ENCODE assay signal across 19 cellular contexts in the genomic region with DNA sequence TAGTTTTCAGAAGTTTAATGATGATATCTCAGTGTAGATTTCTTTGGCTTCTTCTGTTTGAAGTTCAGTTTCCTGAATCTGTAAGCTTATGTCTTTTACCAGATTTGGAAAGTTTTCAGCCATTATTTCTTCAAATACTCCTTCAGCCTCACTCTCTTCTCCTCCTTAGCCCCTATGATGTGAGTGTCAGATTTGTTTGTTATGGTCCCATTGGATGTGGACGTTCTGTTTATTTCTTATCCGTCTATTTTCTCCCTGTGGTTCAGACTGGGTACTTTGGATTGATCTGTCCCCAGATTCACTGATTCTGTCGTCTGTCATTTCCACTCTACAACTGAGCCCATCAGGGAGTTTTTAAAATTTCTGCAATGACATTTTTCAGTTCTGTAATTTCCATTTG.
DNase-seq lines count a peak whose midpoint lies in the region; ATAC-seq and TF ChIP-seq lines count a peak whose summit lies in the region.
"Had no signal": no experiment of that assay in that cellular context is flagged by ENCODE, and none has a peak within 500 bp of the region (broad histone marks: within the 10 kb centered on the region; RNA-seq: fewer than 3 reads in every experiment).

No MANE protein-coding gene starts in this region.

- no peak overlapping the region for H2AFZ ChIP-seq in IMR-90 (replicated peaks; ENCODE audit: low read length, poor library complexity)

- dilution Hi-C loops in IMR-90 (cut with HindIII; ENCODE audit: low sequenced_read_pairs, unreplicated experiment), result no loop called here

- TF ChIP-seq RAD21 in IMR-90 (IDR thresholded peaks at IDR 0.05; ENCODE audit: low read length), result no peak

- POLR2A ChIA-PET in IMR-90 (lab: Charles Lee; ENCODE audit: unreplicated experiment), result no interaction called here

- H4K91ac ChIP-seq in IMR-90 (ENCODE audit: insufficient read depth, low read depth, low read length), result no peak overlapping the region

- no peaks in the 10 kb centered on the region for H4K20me1 ChIP-seq in IMR-90 (ENCODE audit: insufficient read depth, low read length)

- no peak overlapping the region for H4K5ac ChIP-seq in IMR-90 (ENCODE audit: low read depth, low read length)

- H3K27me3 ChIP-seq in IMR-90 (ENCODE audit: control insufficient read depth, insufficient read depth, low read length) (no peaks in the 10 kb centered on the region), heart right ventricle (peaks cover 0 to 22% (median 0%) of the 10 kb centered on the region in 7 donors)
- H3K27me3 ChIP-seq: BE2C had no signal

- no peak overlapping the region for H3K4me2 ChIP-seq in IMR-90 (ENCODE audit: low read depth, low read length)

- intact Hi-C loops in IMR-90 (cut with micrococcal nuclease) (no loop called here), heart right ventricle (cut with DNase I) (loop anchor here in 1 of 10 donors (10.0 kb wide), 1 partner anchor 387 kb away; a partner anchor contains a TSS)
- intact Hi-C loops in dendritic cell treated with granulocyte-macrophage colony-stimulating factor and Interleukin-4, amounts not matched to agents 40 ng/mL and 50 ng/mL, for 4 days (cut with micrococcal nuclease), result no loop called here

- H2BK15ac ChIP-seq in IMR-90 (ENCODE audit: low read depth, low read length), result 0 out of 3 replicates have a peak overlapping the region, but pooled peaks have one; percentile 30

- peaks cover 0 to 3% of the 10 kb centered on the region in 2 experiments; a peak in 1 of 4 replicates for H3K79me1 ChIP-seq in IMR-90 (ENCODE audit: low read depth in 1 of 2, low read length in 2 of 2)

- no peaks in the 10 kb centered on the region for H3K9me3 ChIP-seq in IMR-90 (ENCODE audit: control insufficient read depth, insufficient read depth, low read length)
- no peaks in the 10 kb centered on the region for H3K9me3 ChIP-seq in heart right ventricle
- H3K9me3 ChIP-seq: BE2C had no signal

- H3K4me1 Mint-ChIP-seq in dendritic cell treated with granulocyte-macrophage colony-stimulating factor and Interleukin-4, amounts not matched to agents 40 ng/mL and 50 ng/mL, for 4 days (ENCODE audit: low read depth), result peaks cover 23% of the 10 kb centered on the region
- H3K4me1 Mint-ChIP-seq in osteocyte (ENCODE audit: unreplicated experiment), result peaks cover 45% of the 10 kb centered on the region

- H3K4me1 ChIP-seq in IMR-90 (ENCODE audit: control insufficient read depth, insufficient read depth, low read length) (peaks cover 32% of the 10 kb centered on the region), heart right ventricle (peaks cover 3 to 15% (median 6%) of the 10 kb centered on the region in 9 donors)

- no peak for TF ChIP-seq POLR2A in IMR-90 (IDR thresholded peaks at IDR 0.05; ENCODE audit: low read depth, low read length)

- BruUV-seq in IMR-90 (replicated peaks; lab: Mats Ljungman, UMichigan), result no TSS peak

- TF ChIP-seq CTCF in IMR-90 (conservative IDR thresholded peaks at IDR 0.05; ENCODE audit: low read depth, low read length) (no peak), osteocyte (IDR thresholded peaks at IDR 0.05) (no peak), heart right ventricle (IDR thresholded peaks at IDR 0.05) (no peak)

- H3K18ac ChIP-seq in IMR-90 (ENCODE audit: low read depth, low read length), result no peak overlapping the region

- H3K27ac Mint-ChIP-seq in dendritic cell treated with granulocyte-macrophage colony-stimulating factor and Interleukin-4, amounts not matched to agents 40 ng/mL and 50 ng/mL, for 4 days, result peak overlapping the region; percentile 49
- H3K27ac Mint-ChIP-seq in osteocyte (ENCODE audit: unreplicated experiment), result peak overlapping the region; percentile 39

- peak overlapping the region; percentile 79 for H2BK120ac ChIP-seq in IMR-90 (ENCODE audit: low read depth, low read length)

- H3K9me3 Mint-ChIP-seq in dendritic cell treated with granulocyte-macrophage colony-stimulating factor and Interleukin-4, amounts not matched to agents 40 ng/mL and 50 ng/mL, for 4 days, result no peaks in the 10 kb centered on the region
- H3K9me3 Mint-ChIP-seq in osteocyte (ENCODE audit: unreplicated experiment), result no peaks in the 10 kb centered on the region
- H3K9me3 Mint-ChIP-seq: CD8-positive, alpha-beta memory T cell; HFFc6 had no signal

- peak overlapping the region; percentile 2; the same call in 1 of the 2 replicates for H2BK20ac ChIP-seq in IMR-90 (ENCODE audit: low read depth, low read length)

- DNase-seq in IMR-90 (no peak), osteocyte (ENCODE audit: extremely low spot score, unreplicated experiment) (no peak), heart right ventricle (no peak), GM19240 (ENCODE audit: insufficient read length, low spot score) (no peak)
- DNase-seq in activated effector memory CD4-positive, alpha-beta T cell treated with Interleukin-2 at 50 U/mL for 16 hours, result no peak
- DNase-seq: BE2C; C1 segment of cervical spinal cord; CD4-positive, CD25-positive, alpha-beta regulatory T cell; CD8-positive, alpha-beta memory T cell; COR-L47; DMS 273 treated with DMSO at 0.1 percent for 48 hours; DMS53; GDM1; GOT3; H7 had no signal

- no peak overlapping the region for H3K56ac ChIP-seq in IMR-90 (ENCODE audit: extremely low read depth, insufficient read depth, low read length)

- H3K14ac ChIP-seq in IMR-90 (replicated peaks; ENCODE audit: low read depth, low read length), result no peak overlapping the region; the same call in 1 of the 2 replicates

- H4K8ac ChIP-seq in IMR-90 (ENCODE audit: low read depth in 2 of 2, low read length in 2 of 2), result no peak overlapping the region

- no peak overlapping the region for H3K4me3 ChIP-seq in IMR-90 (ENCODE audit: insufficient read depth, low read depth, low read length)
- no peak overlapping the region for H3K4me3 ChIP-seq in heart right ventricle

- CTCF ChIA-PET in IMR-90 (lab: Yijun Ruan, JAX), result interaction anchor here (0.6 kb wide), 1 partner anchor 77 kb away, joined by 3 read pairs; no protein-coding TSS in a partner anchor

- no peak overlapping the region for H2AK9ac ChIP-seq in IMR-90 (replicated peaks; ENCODE audit: low read depth, low read length, poor library complexity)

- no peak overlapping the region for H3K9ac ChIP-seq in IMR-90 (ENCODE audit: low read depth, low read length)

- in situ Hi-C loops in IMR-90 (cut with MboI; ENCODE audit: low sequenced_read_pairs), result no loop called here

- no CpG with 5 or more reads among the region's 3 CpGs for WGBS in IMR-90 (ENCODE audit: extremely low coverage in 2 of 2, insufficient read length in 1 of 2), 2 experiments
- WGBS in heart right ventricle, 2 donors, result 74 to 80% methylated on average over 3 of the region's 3 CpGs

- peak overlapping the region; percentile 4; the same call in 1 of the 2 replicates for H3K4ac ChIP-seq in IMR-90 (ENCODE audit: low read depth, low read length)

- H2BK5ac ChIP-seq in IMR-90 (ENCODE audit: low read depth, low read length, poor library complexity, severe bottlenecking), result no peak overlapping the region

- peaks cover 49% of the 10 kb centered on the region for H3K27me3 Mint-ChIP-seq in dendritic cell treated with granulocyte-macrophage colony-stimulating factor and Interleukin-4, amounts not matched to agents 40 ng/mL and 50 ng/mL, for 4 days
- H3K27me3 Mint-ChIP-seq in osteocyte (ENCODE audit: unreplicated experiment), result no peaks in the 10 kb centered on the region

- no peak overlapping the region for H2AK5ac ChIP-seq in IMR-90 (ENCODE audit: low read depth, low read length)

- peaks cover 17% of the 10 kb centered on the region for H3K9me1 ChIP-seq in IMR-90 (ENCODE audit: insufficient read depth, low read length)

- H3K27ac ChIP-seq in IMR-90 (ENCODE audit: insufficient read depth, low read length) (no peak overlapping the region), heart right ventricle (no peak overlapping the region)
- H3K27ac ChIP-seq: HL-60 had no signal

- no peak overlapping the region for H3K23ac ChIP-seq in IMR-90 (ENCODE audit: low read depth, low read length)

- ATAC-seq in IMR-90 (ENCODE audit: low read depth) (no peak), heart right ventricle (no peak)
- ATAC-seq: HCT116 had no signal

- no peaks in the 10 kb centered on the region for H3K36me3 Mint-ChIP-seq in dendritic cell treated with granulocyte-macrophage colony-stimulating factor and Interleukin-4, amounts not matched to agents 40 ng/mL and 50 ng/mL, for 4 days (ENCODE audit: low read depth)
- no peaks in the 10 kb centered on the region for H3K36me3 Mint-ChIP-seq in osteocyte (ENCODE audit: unreplicated experiment)
- H3K36me3 Mint-ChIP-seq: CD4-positive, CD25-positive, alpha-beta regulatory T cell; CD8-positive, alpha-beta memory T cell had no signal

- H3K4me3 Mint-ChIP-seq in dendritic cell treated with granulocyte-macrophage colony-stimulating factor and Interleukin-4, amounts not matched to agents 40 ng/mL and 50 ng/mL, for 4 days, result no peak overlapping the region
- H3K4me3 Mint-ChIP-seq in osteocyte (ENCODE audit: unreplicated experiment), result no peak overlapping the region
- H3K4me3 Mint-ChIP-seq: CD4-positive, CD25-positive, alpha-beta regulatory T cell; CD8-positive, alpha-beta memory T cell; HFFc6 had no signal

- H3K36me3 ChIP-seq in IMR-90 (ENCODE audit: control insufficient read depth, insufficient read depth, low read length) (no peaks in the 10 kb centered on the region), heart right ventricle (no peaks in the 10 kb centered on the region)
- H3K36me3 ChIP-seq: BE2C had no signal

TF ChIP-seq in IMR-90, 13 proteins besides CTCF, POLR2A, EP300 and RAD21 (continues in another document):
- no peak for TF ChIP-seq CHD1 (IDR thresholded peaks at IDR 0.05; ENCODE audit: low read depth, low read length)
- TF ChIP-seq NFE2L2 (IDR thresholded peaks at IDR 0.05; ENCODE audit: low read depth, low read length), result no peak
- no peak for TF ChIP-seq MXI1 (IDR thresholded peaks at IDR 0.05; ENCODE audit: borderline replicate concordance, low read depth, low read length)
- TF ChIP-seq SMC3 (IDR thresholded peaks at IDR 0.05; ENCODE audit: low read depth, low read length), result no peak
- TF ChIP-seq, protein P1, sequence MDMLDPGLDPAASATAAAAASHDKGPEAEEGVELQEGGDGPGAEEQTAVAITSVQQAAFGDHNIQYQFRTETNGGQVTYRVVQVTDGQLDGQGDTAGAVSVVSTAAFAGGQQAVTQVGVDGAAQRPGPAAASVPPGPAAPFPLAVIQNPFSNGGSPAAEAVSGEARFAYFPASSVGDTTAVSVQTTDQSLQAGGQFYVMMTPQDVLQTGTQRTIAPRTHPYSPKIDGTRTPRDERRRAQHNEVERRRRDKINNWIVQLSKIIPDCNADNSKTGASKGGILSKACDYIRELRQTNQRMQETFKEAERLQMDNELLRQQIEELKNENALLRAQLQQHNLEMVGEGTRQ (IDR thresholded peaks at IDR 0.05; ENCODE audit: low read depth, low read length), result no peak
- TF ChIP-seq RFX5 (IDR thresholded peaks at IDR 0.05; ENCODE audit: low read depth, low read length), result no peak
- no peak for TF ChIP-seq MAZ (IDR thresholded peaks at IDR 0.05; ENCODE audit: borderline replicate concordance, low read depth, low read length)
